In genomic region chr13:27194895-27195764, GRCh38 we compare ENCODE assay signal across 11 cellular contexts. TPM values are rescaled to one million over a fixed set of nuclear protein-coding genes. Genes with fewer than 3 reads are reported as not detected.
DNase-seq lines count a peak whose midpoint lies in the region; ATAC-seq, FAIRE-seq and TF ChIP-seq lines count a peak whose summit lies in the region.
"Had no signal": no experiment of that assay in that cellular context is flagged by ENCODE, and none has a peak within 500 bp of the region (broad histone marks: within the 10 kb centered on the region; RNA-seq: fewer than 3 reads in every experiment).

No MANE protein-coding gene starts in this region.

- FAIRE-seq in astrocyte (lab: Jason Lieb, UNC), result peak; percentile 83

- H3K9me3 ChIP-seq in HUES48 (ENCODE audit: control insufficient read depth, insufficient read depth, low read length) (no peaks in the 10 kb centered on the region), astrocyte (ENCODE audit: insufficient read depth, low read depth, low read length) (no peaks in the 10 kb centered on the region), lower lobe of right lung (no peaks in the 10 kb centered on the region), body of pancreas (no peaks in the 10 kb centered on the region), spleen (peaks cover 0 to 6% (median 0%) of the 10 kb centered on the region in 8 donors)

- intact Hi-C loops in lower lobe of right lung (cut with DNase I) (no loop called here), body of pancreas (cut with DNase I) (no loop called here), spleen (cut with DNase I; ENCODE audit: low total_unique reads) (no loop called here)

- H3K4me3 ChIP-seq in HUES48 (ENCODE audit: low read depth, low read length) (no peak overlapping the region), astrocyte (ENCODE audit: insufficient read depth, low read depth, low read length) (peak overlapping the region; percentile 34), lower lobe of right lung (no peak overlapping the region), body of pancreas (no peak overlapping the region), spleen (no peak overlapping the region)

- no peaks in the 10 kb centered on the region for H3K36me3 Mint-ChIP-seq in astrocyte (ENCODE audit: low read depth, unreplicated experiment)

- H3K9ac ChIP-seq in HUES48 (ENCODE audit: low read depth, low read length), result no peak overlapping the region
- H3K9ac ChIP-seq in astrocyte (ENCODE audit: low read length), result peak overlapping the region; percentile 30

- H3K36me3 ChIP-seq in HUES48 (ENCODE audit: control insufficient read depth, insufficient read depth, low read length) (no peaks in the 10 kb centered on the region), astrocyte (ENCODE audit: insufficient read depth, low read length) (no peaks in the 10 kb centered on the region), lower lobe of right lung (no peaks in the 10 kb centered on the region), body of pancreas (replicated peaks in 1 of 2; ENCODE audit: insufficient read depth in 1 of 2, low read depth in 2 of 2) (no peaks in the 10 kb centered on the region), spleen (no peaks in the 10 kb centered on the region)

- H4K20me1 ChIP-seq in astrocyte (ENCODE audit: insufficient read depth, low read length), result no peaks in the 10 kb centered on the region

- no peak overlapping the region for H3K27ac Mint-ChIP-seq in astrocyte (ENCODE audit: unreplicated experiment)

- H3K27me3 ChIP-seq in HUES48 (ENCODE audit: control insufficient read depth, insufficient read depth, low read length) (no peaks in the 10 kb centered on the region), astrocyte (ENCODE audit: insufficient read depth, low read length) (no peaks in the 10 kb centered on the region), lower lobe of right lung (ENCODE audit: low read depth) (no peaks in the 10 kb centered on the region), body of pancreas (no peaks in the 10 kb centered on the region), spleen (replicated peaks in 1 of 7) (peaks cover 0 to 28% (median 0%) of the 10 kb centered on the region in 7 donors)

- H3K4me1 ChIP-seq in HUES48 (ENCODE audit: control insufficient read depth, insufficient read depth, low read length), result peaks cover 17% of the 10 kb centered on the region
- H3K4me1 ChIP-seq in astrocyte (ENCODE audit: insufficient read depth, low read length), result peaks cover 16% of the 10 kb centered on the region
- H3K4me1 ChIP-seq in lower lobe of right lung, result no peaks in the 10 kb centered on the region
- H3K4me1 ChIP-seq in body of pancreas, result no peaks in the 10 kb centered on the region
- H3K4me1 ChIP-seq in spleen, result no peaks in the 10 kb centered on the region

- no peaks in the 10 kb centered on the region for H3K79me2 ChIP-seq in astrocyte (ENCODE audit: insufficient read depth, low read length)

- TF ChIP-seq CTCF in astrocyte (IDR thresholded peaks at IDR 0.05; ENCODE audit: insufficient read depth, low read depth, low read length) (no peak), lower lobe of right lung (IDR thresholded peaks at IDR 0.05) (no peak), body of pancreas (IDR thresholded peaks at IDR 0.05) (no peak), spleen (IDR thresholded peaks at IDR 0.05 in 8 of 11, conservative IDR thresholded peaks at IDR 0.05 in 3 of 11) (no peak)

- H2AFZ ChIP-seq in astrocyte (ENCODE audit: low read depth, low read length), result no peak overlapping the region

- H3K27ac ChIP-seq in HUES48 (ENCODE audit: low read depth, low read length) (peak overlapping the region; percentile 85), astrocyte (ENCODE audit: low read depth, low read length) (peak overlapping the region; percentile 73), lower lobe of right lung (no peak overlapping the region), body of pancreas (no peak overlapping the region), spleen (no peak overlapping the region)
- H3K27ac ChIP-seq: VCaP had no signal

- no peaks in the 10 kb centered on the region for H3K27me3 Mint-ChIP-seq in astrocyte (ENCODE audit: low read depth, unreplicated experiment)

- WGBS in body of pancreas, 2 donors, result 55 to 58% methylated on average over 9 of the region's 9 CpGs
- WGBS in spleen, 5 donors, result 55 to 69% (median 62%) methylated on average over 9 of the region's 9 CpGs

- TF ChIP-seq POLR2A in body of pancreas (IDR thresholded peaks at IDR 0.05) (no peak), spleen (IDR thresholded peaks at IDR 0.05) (no peak)

- ATAC-seq in lower lobe of right lung, result peak; percentile 33 to 45
- ATAC-seq in GM21529 (IDR thresholded peaks at IDR 0.05; ENCODE audit: unreplicated experiment), result no peak
- no peak for ATAC-seq in HG02798 (IDR thresholded peaks at IDR 0.05; ENCODE audit: poor library complexity, unreplicated experiment)
- no peak for ATAC-seq in body of pancreas

- H3K4me3 Mint-ChIP-seq in astrocyte (ENCODE audit: unreplicated experiment), result peak overlapping the region; percentile 4

- DNase-seq in COLO829 (ENCODE audit: low spot score) (peak; percentile 72), astrocyte (ENCODE audit: low read depth) (peak; percentile 95), lower lobe of right lung (no peak), body of pancreas (no peak), spleen (no peak)
- DNase-seq: erythroblast; stimulated activated CD4-positive, alpha-beta T cell treated with anti-CD3 and anti-CD28 coated beads, Interleukin-15, amount 100 ng/mL, for 24 hours had no signal

- H3K9me3 Mint-ChIP-seq in astrocyte (ENCODE audit: unreplicated experiment), result peaks cover 1% of the 10 kb centered on the region

- peaks cover 7% of the 10 kb centered on the region for H3K4me1 Mint-ChIP-seq in astrocyte (ENCODE audit: low read depth, unreplicated experiment)

- peak overlapping the region; percentile 64 for H3K4me2 ChIP-seq in astrocyte (ENCODE audit: low read length)

RNA-seq across cellular contexts. Expression of gene USP12, which starts 23.5 kb away (rescaled TPM):
- total RNA-seq in astrocyte (27.1 and 30.5 TPM in 2 replicates), lower lobe of right lung (36.7 TPM), body of pancreas (10 to 100 TPM; 12.9 to 16.9 TPM), spleen (10 to 100 TPM; 26.9 to 37.3 (median 34.3) TPM)
- polyA plus RNA-seq in spleen, result 10 to 100 TPM; 13.3 to 18.8 (median 16.1) TPM

RNA-seq across cellular contexts. Expression of gene RPL21, which starts 56.2 kb away (rescaled TPM):
- total RNA-seq in astrocyte (622 and 728 TPM in 2 replicates), lower lobe of right lung (903 TPM), body of pancreas (100 to 1,000 TPM; 500 to 811 TPM), spleen (1,000 to 10,000 TPM in 4 of 7 donors, 100 to 1,000 TPM in 3; 876 to 1,232 (median 1,007) TPM)
- polyA plus RNA-seq in spleen, result 1,000 to 10,000 TPM; 1,699 to 2,187 (median 1,787) TPM

Comparison
In these comparisons a context has a peak if more than half of its experiments do, and no peak if none do; other contexts are left out.
1. DNase-seq: peak in COLO829 (single experiment) and astrocyte (single experiment); none in lower lobe of right lung (single experiment), body of pancreas (0 of 4) and spleen (single experiment).
2. H3K27ac ChIP-seq: peak in HUES48 (single experiment) and astrocyte (single experiment); none in lower lobe of right lung (single experiment), body of pancreas (0 of 4) and spleen (0 of 8).
3. ATAC-seq: peak in lower lobe of right lung (2 of 2); none in GM21529 (single experiment), HG02798 (single experiment) and body of pancreas (single experiment).